Comparison of ENCODE assay signal across 1 cellular context in the genomic region with DNA sequence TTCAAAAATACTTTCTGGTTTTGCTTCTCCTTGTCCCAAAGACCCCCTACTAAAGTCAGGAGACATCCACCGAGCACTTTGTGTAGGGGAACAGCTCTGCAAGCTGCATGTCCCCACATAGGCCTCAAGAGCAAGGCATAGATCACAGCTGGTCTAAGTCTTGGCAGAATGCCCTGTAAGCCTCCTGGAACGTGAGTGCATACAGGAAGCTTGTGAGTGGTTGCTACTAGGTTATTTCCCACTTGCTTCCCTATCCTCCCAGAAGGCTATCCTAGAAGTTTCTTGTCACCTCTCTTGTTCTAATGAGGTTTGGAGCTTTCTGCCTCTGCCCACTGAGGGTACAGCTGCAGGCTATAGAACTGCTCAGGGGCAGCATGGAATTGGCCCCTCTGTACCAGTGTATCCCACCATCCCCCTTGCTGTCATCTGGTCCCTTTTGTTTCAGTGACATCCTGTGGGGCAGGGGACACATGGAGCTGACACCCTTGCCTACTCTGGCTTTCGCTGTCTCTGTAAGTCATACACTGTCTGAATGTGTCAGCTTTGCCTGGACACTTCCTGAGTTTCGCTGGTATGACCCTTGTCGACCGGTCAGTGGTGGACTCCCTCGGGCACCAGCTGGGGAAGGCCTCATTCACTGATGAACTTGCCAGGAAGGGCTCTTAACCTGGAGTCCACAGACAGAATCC.
TF ChIP-seq lines count a peak whose summit lies in the region.

No MANE protein-coding gene starts in this region.

TF ChIP-seq in GM23338, 12 proteins besides CTCF, POLR2A, EP300 and RAD21 (continued from another document):
- TF ChIP-seq, protein P1, sequence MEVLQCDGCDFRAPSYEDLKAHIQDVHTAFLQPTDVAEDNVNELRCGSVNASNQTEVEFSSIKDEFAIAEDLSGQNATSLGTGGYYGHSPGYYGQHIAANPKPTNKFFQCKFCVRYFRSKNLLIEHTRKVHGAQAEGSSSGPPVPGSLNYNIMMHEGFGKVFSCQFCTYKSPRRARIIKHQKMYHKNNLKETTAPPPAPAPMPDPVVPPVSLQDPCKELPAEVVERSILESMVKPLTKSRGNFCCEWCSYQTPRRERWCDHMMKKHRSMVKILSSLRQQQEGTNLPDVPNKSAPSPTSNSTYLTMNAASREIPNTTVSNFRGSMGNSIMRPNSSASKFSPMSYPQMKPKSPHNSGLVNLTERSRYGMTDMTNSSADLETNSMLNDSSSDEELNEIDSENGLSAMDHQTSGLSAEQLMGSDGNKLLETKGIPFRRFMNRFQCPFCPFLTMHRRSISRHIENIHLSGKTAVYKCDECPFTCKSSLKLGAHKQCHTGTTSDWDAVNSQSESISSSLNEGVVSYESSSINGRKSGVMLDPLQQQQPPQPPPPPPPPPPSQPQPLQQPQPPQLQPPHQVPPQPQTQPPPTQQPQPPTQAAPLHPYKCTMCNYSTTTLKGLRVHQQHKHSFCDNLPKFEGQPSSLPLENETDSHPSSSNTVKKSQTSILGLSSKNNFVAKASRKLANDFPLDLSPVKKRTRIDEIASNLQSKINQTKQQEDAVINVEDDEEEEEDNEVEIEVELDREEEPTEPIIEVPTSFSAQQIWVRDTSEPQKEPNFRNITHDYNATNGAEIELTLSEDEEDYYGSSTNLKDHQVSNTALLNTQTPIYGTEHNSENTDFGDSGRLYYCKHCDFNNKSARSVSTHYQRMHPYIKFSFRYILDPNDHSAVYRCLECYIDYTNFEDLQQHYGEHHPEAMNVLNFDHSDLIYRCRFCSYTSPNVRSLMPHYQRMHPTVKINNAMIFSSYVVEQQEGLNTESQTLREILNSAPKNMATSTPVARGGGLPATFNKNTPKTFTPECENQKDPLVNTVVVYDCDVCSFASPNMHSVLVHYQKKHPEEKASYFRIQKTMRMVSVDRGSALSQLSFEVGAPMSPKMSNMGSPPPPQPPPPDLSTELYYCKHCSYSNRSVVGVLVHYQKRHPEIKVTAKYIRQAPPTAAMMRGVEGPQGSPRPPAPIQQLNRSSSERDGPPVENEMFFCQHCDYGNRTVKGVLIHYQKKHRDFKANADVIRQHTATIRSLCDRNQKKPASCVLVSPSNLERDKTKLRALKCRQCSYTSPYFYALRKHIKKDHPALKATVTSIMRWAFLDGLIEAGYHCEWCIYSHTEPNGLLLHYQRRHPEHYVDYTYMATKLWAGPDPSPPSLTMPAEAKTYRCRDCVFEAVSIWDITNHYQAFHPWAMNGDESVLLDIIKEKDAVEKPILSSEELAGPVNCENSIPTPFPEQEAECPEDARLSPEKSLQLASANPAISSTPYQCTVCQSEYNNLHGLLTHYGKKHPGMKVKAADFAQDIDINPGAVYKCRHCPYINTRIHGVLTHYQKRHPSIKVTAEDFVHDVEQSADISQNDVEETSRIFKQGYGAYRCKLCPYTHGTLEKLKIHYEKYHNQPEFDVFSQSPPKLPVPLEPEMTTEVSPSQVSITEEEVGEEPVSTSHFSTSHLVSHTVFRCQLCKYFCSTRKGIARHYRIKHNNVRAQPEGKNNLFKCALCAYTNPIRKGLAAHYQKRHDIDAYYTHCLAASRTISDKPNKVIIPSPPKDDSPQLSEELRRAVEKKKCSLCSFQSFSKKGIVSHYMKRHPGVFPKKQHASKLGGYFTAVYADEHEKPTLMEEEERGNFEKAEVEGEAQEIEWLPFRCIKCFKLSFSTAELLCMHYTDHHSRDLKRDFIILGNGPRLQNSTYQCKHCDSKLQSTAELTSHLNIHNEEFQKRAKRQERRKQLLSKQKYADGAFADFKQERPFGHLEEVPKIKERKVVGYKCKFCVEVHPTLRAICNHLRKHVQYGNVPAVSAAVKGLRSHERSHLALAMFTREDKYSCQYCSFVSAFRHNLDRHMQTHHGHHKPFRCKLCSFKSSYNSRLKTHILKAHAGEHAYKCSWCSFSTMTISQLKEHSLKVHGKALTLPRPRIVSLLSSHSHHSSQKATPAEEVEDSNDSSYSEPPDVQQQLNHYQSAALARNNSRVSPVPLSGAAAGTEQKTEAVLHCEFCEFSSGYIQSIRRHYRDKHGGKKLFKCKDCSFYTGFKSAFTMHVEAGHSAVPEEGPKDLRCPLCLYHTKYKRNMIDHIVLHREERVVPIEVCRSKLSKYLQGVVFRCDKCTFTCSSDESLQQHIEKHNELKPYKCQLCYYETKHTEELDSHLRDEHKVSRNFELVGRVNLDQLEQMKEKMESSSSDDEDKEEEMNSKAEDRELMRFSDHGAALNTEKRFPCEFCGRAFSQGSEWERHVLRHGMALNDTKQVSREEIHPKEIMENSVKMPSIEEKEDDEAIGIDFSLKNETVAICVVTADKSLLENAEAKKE (CRISPR knock-in tag; IDR thresholded peaks at IDR 0.05), result no peak
- TF ChIP-seq ZNF114 (CRISPR knock-in tag; IDR thresholded peaks at IDR 0.05) (no peak), JUNB (IDR thresholded peaks at IDR 0.05; ENCODE audit: unreplicated experiment) (no peak)
- TF ChIP-seq, protein P2, sequence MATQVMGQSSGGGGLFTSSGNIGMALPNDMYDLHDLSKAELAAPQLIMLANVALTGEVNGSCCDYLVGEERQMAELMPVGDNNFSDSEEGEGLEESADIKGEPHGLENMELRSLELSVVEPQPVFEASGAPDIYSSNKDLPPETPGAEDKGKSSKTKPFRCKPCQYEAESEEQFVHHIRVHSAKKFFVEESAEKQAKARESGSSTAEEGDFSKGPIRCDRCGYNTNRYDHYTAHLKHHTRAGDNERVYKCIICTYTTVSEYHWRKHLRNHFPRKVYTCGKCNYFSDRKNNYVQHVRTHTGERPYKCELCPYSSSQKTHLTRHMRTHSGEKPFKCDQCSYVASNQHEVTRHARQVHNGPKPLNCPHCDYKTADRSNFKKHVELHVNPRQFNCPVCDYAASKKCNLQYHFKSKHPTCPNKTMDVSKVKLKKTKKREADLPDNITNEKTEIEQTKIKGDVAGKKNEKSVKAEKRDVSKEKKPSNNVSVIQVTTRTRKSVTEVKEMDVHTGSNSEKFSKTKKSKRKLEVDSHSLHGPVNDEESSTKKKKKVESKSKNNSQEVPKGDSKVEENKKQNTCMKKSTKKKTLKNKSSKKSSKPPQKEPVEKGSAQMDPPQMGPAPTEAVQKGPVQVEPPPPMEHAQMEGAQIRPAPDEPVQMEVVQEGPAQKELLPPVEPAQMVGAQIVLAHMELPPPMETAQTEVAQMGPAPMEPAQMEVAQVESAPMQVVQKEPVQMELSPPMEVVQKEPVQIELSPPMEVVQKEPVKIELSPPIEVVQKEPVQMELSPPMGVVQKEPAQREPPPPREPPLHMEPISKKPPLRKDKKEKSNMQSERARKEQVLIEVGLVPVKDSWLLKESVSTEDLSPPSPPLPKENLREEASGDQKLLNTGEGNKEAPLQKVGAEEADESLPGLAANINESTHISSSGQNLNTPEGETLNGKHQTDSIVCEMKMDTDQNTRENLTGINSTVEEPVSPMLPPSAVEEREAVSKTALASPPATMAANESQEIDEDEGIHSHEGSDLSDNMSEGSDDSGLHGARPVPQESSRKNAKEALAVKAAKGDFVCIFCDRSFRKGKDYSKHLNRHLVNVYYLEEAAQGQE (IDR thresholded peaks at IDR 0.05; ENCODE audit: unreplicated experiment), result no peak
- TF ChIP-seq, protein P3, sequence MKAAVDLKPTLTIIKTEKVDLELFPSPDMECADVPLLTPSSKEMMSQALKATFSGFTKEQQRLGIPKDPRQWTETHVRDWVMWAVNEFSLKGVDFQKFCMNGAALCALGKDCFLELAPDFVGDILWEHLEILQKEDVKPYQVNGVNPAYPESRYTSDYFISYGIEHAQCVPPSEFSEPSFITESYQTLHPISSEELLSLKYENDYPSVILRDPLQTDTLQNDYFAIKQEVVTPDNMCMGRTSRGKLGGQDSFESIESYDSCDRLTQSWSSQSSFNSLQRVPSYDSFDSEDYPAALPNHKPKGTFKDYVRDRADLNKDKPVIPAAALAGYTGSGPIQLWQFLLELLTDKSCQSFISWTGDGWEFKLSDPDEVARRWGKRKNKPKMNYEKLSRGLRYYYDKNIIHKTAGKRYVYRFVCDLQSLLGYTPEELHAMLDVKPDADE (IDR thresholded peaks at IDR 0.05), result no peak
